9 cellular contexts compared by ENCODE assay signal in the genomic region with DNA sequence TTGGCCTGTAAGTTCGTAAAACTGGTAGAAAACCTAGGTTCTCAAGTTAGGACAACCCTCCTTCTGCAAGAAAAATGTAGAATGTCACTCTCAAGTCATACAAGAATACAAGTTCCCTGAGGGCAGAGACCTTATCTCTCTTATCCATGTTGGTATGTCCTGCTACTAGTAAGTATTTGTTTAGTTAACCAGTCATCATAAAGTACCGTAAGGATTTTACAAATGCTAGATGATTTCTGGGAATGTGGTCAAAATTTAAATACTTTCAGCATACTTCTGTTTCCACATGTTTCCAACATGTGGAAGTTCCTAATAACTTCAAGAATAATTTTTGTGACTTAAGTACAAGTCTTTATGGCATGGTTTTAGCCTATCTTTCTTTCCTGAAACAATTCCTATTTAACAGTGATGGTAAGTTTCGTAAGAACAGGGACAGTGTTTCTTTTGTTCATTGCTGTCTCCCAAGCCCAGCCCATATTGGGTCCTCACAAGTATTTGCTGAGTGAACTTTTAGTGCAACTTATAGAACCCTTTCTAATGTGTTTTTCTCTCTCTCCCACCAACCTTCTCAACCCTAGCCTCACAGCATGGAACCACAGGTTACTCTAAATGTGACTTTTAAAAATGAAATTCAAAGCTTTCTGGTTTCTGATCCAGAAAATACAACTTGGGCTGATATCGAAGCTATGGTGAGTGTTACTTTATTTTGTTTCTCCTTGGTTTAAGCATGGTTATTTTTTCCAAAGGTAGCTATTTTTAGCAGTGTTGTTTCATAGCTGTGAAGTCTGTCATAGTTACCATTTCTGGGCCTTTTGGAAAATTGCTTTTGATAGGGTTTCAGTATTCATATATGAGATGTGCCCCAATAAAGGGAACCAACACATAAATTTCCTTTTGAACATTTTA. TPM values are rescaled to one million over a fixed set of nuclear protein-coding genes. Genes with fewer than 3 reads are reported as not detected.
DNase-seq lines count a peak whose midpoint lies in the region; ATAC-seq and TF ChIP-seq lines count a peak whose summit lies in the region.
"Had no signal": no experiment of that assay in that cellular context is flagged by ENCODE, and none has a peak within 500 bp of the region (broad histone marks: within the 10 kb centered on the region; RNA-seq: fewer than 3 reads in every experiment).

No MANE protein-coding gene starts in this region.

- peak overlapping the region; percentile 62 for H3K4me2 ChIP-seq in Loucy (ENCODE audit: low read depth, low read length, poor library complexity, severe bottlenecking)

- peaks cover 34% of the 10 kb centered on the region; the same call in 1 of the 2 replicates for H3K79me2 ChIP-seq in Loucy (ENCODE audit: insufficient read depth, low read length)

- H3K36me3 Mint-ChIP-seq in chondrocyte (ENCODE audit: low read depth) (peaks cover 17% of the 10 kb centered on the region), nephron (ENCODE audit: low read depth) (peaks cover 38% of the 10 kb centered on the region)

- H3K4me3 ChIP-seq in Loucy (ENCODE audit: low read length, poor library complexity, severe bottlenecking) = peak overlapping the region; percentile 28

- no peaks in the 10 kb centered on the region for H3K27me3 Mint-ChIP-seq in chondrocyte (ENCODE audit: low read depth)
- no peaks in the 10 kb centered on the region for H3K27me3 Mint-ChIP-seq in nephron (ENCODE audit: low read depth)

- peak overlapping the region; percentile 4 for H3K9ac ChIP-seq in Loucy (ENCODE audit: low read depth, low read length, poor library complexity, severe bottlenecking)

- H4K20me1 ChIP-seq in Loucy (ENCODE audit: insufficient read depth, low read length, poor library complexity, severe bottlenecking) = no peaks in the 10 kb centered on the region

- H3K4me1 Mint-ChIP-seq in chondrocyte (ENCODE audit: low read depth) (peaks cover 27% of the 10 kb centered on the region), nephron (peaks cover 41% of the 10 kb centered on the region)

- no peaks in the 10 kb centered on the region for H3K9me2 ChIP-seq in Loucy (replicated peaks; ENCODE audit: low read depth, low read length)

- H3K4me3 Mint-ChIP-seq in chondrocyte (ENCODE audit: unreplicated experiment) (peak overlapping the region; percentile 57), nephron (peak overlapping the region in 1 of 3 experiments; percentile 50)

- no peaks in the 10 kb centered on the region for H3F3A ChIP-seq in Loucy (ENCODE audit: low read depth)

- H3K9me3 ChIP-seq in Loucy (ENCODE audit: insufficient read depth, low read depth, low read length) = no peaks in the 10 kb centered on the region

- no peak for ATAC-seq in HG03095 (IDR thresholded peaks at IDR 0.05; ENCODE audit: unreplicated experiment)

- H3K9me3 Mint-ChIP-seq in chondrocyte (ENCODE audit: low read depth) (peaks cover 2% of the 10 kb centered on the region), nephron (no peaks in the 10 kb centered on the region)

- no peak overlapping the region for H2AFZ ChIP-seq in Loucy (ENCODE audit: low read length)

- peak overlapping the region; percentile 98 for H3K27ac Mint-ChIP-seq in chondrocyte (ENCODE audit: unreplicated experiment)
- peak overlapping the region; percentile 70 to 95 (median 80) for H3K27ac Mint-ChIP-seq in nephron

- DNase-seq in AG20443 (ENCODE audit: low spot score) (peak; percentile 27), chondrocyte (ENCODE audit: low spot score) (no peak), RPMI8226 (no peak), NCI-H1436 treated with DMSO at 0.1 percent for 48 hours (lab: John Stamatoyannopoulos, UW) (no peak), NK-92 (lab: John Stamatoyannopoulos, UW; ENCODE audit: unreplicated experiment) (no peak)
- DNase-seq: activated CD4-positive, alpha-beta T cell treated with anti-CD3 and anti-CD28 coated beads, Interleukin-2, amount 50 U/mL, for 1 hour had no signal

- no peak for TF ChIP-seq CTCF in Loucy (conservative IDR thresholded peaks at IDR 0.05; ENCODE audit: low read length)
- no peak for TF ChIP-seq CTCF in chondrocyte (IDR thresholded peaks at IDR 0.05)
- no peak for TF ChIP-seq CTCF in nephron (IDR thresholded peaks at IDR 0.05; ENCODE audit: unreplicated experiment in 3 of 3)

- peaks cover 32% of the 10 kb centered on the region for H3K4me1 ChIP-seq in Loucy (ENCODE audit: insufficient read depth, low read length, poor library complexity, severe bottlenecking)

- peaks cover 8% of the 10 kb centered on the region; the same call in 1 of the 2 replicates for H3K36me3 ChIP-seq in Loucy (ENCODE audit: insufficient read depth, low read length)

- H3K27me3 ChIP-seq in Loucy (ENCODE audit: insufficient read depth, low read length, poor library complexity, severe bottlenecking) = no peaks in the 10 kb centered on the region

RNA-seq across cellular contexts. Expression of a gene that starts 4.5 kb away (rescaled TPM):
- 62.7 to 70.9 TPM (median 63.3 TPM) in 3 replicates for total RNA-seq in chondrocyte

RNA-seq across cellular contexts. Expression of a gene that starts 36.2 kb away (rescaled TPM):
- total RNA-seq in chondrocyte = 12.0 to 18.3 TPM (median 16.4 TPM) in 3 replicates

RNA-seq across cellular contexts. Expression of a gene that starts 50.3 kb away (rescaled TPM):
- total RNA-seq in chondrocyte = 4.3 to 13.5 TPM (median 4.8 TPM) in 3 replicates

RNA-seq across cellular contexts. Expression of a gene that starts 53.0 kb away (rescaled TPM):
- total RNA-seq in chondrocyte = not detected in 3 replicates

RNA-seq across cellular contexts. Expression of a gene that starts 58.3 kb away (rescaled TPM):
- total RNA-seq in chondrocyte = 2,934 to 3,390 TPM (median 3,124 TPM) in 3 replicates
